Comparison of ENCODE assay signal across 1 cellular context in genomic region chr9:5481744-5482027, GRCh38.
TF ChIP-seq lines count a peak whose summit lies in the region.

No MANE protein-coding gene starts in this region.

TF ChIP-seq in GM12878, 131 proteins besides CTCF, POLR2A, EP300 and RAD21:
- TF ChIP-seq, protein P1, sequence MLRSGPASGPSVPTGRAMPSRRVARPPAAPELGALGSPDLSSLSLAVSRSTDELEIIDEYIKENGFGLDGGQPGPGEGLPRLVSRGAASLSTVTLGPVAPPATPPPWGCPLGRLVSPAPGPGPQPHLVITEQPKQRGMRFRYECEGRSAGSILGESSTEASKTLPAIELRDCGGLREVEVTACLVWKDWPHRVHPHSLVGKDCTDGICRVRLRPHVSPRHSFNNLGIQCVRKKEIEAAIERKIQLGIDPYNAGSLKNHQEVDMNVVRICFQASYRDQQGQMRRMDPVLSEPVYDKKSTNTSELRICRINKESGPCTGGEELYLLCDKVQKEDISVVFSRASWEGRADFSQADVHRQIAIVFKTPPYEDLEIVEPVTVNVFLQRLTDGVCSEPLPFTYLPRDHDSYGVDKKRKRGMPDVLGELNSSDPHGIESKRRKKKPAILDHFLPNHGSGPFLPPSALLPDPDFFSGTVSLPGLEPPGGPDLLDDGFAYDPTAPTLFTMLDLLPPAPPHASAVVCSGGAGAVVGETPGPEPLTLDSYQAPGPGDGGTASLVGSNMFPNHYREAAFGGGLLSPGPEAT (IDR thresholded peaks at IDR 0.05; ENCODE audit: low read depth) = no peak
- TF ChIP-seq SPI1 (IDR thresholded peaks at IDR 0.05; ENCODE audit: borderline replicate concordance, insufficient read depth, low read depth, low read length) = peak; percentile 76; the same call in 1 of the 2 replicates
